ENCODE assay signal across 8 cellular contexts in genomic region chr15:81311834-81312459, GRCh38. TPM values are rescaled to one million over a fixed set of nuclear protein-coding genes. Genes with fewer than 3 reads are reported as not detected.
DNase-seq lines count a peak whose midpoint lies in the region; ATAC-seq and TF ChIP-seq lines count a peak whose summit lies in the region.

No MANE protein-coding gene starts in this region.

- H4K20me1 ChIP-seq in SU-DHL-6 (ENCODE audit: low read depth, low read length), result no peaks in the 10 kb centered on the region

- H3K27ac ChIP-seq in SU-DHL-6 (ENCODE audit: low read depth, low read length) (peak overlapping the region; percentile 52), left lung (peak overlapping the region; percentile 42 to 89)

- peak overlapping the region; percentile 15; the same call in 1 of the 2 replicates for H3K9ac ChIP-seq in SU-DHL-6 (ENCODE audit: low read length)

- H3K9me2 ChIP-seq in SU-DHL-6 (replicated peaks; ENCODE audit: insufficient read depth, low read length), result no peaks in the 10 kb centered on the region

- H3K79me2 ChIP-seq in SU-DHL-6 (ENCODE audit: insufficient read depth, low read length), result no peaks in the 10 kb centered on the region

- no peak overlapping the region for H2AFZ ChIP-seq in SU-DHL-6 (ENCODE audit: low read depth, low read length, severe bottlenecking)

- TF ChIP-seq CTCF in SU-DHL-6 (IDR thresholded peaks at IDR 0.05; ENCODE audit: insufficient read depth, low read length, poor library complexity, severe bottlenecking) (no peak), left lung (IDR thresholded peaks at IDR 0.05) (no peak)

- intact Hi-C loops in left lung (cut with DNase I), result no loop called here

- H3K36me3 ChIP-seq in SU-DHL-6 (ENCODE audit: low read length) (no peaks in the 10 kb centered on the region), left lung (peaks cover 0 to 67% of the 10 kb centered on the region in 2 donors)

- DNase-seq in CD1c-positive myeloid dendritic cell (ENCODE audit: extremely low spot score), result peak; percentile 93
- no peak for DNase-seq in left lung
- DNase-seq in NCI-H1930 (lab: John Stamatoyannopoulos, UW), result no peak
- no peak for DNase-seq in GM19238 (ENCODE audit: insufficient read length, low spot score)
- no peak for DNase-seq in NCI-H1417 (lab: John Stamatoyannopoulos, UW)

- peak; percentile 60 for ATAC-seq in GM21786 (IDR thresholded peaks at IDR 0.05; ENCODE audit: unreplicated experiment)
- ATAC-seq in left lung, result peak; percentile 58
- no peak for ATAC-seq in GM18520 (IDR thresholded peaks at IDR 0.05; ENCODE audit: unreplicated experiment)

- H3K27me3 ChIP-seq in SU-DHL-6 (ENCODE audit: low read length), result no peaks in the 10 kb centered on the region
- H3K27me3 ChIP-seq in left lung, result no peaks in the 10 kb centered on the region

- H3F3A ChIP-seq in SU-DHL-6 (ENCODE audit: insufficient read depth), result peaks cover 6% of the 10 kb centered on the region

- H3K4me3 ChIP-seq in SU-DHL-6 (ENCODE audit: insufficient read depth, low read length, poor library complexity, severe bottlenecking) (no peak overlapping the region), left lung (no peak overlapping the region)

- H3K4me1 ChIP-seq in left lung, result peaks cover 5 to 33% of the 10 kb centered on the region in 2 donors

- H3K4me2 ChIP-seq in SU-DHL-6 (ENCODE audit: low read depth, low read length, poor library complexity, severe bottlenecking), result peak overlapping the region; percentile 26

- H3K9me3 ChIP-seq in SU-DHL-6 (ENCODE audit: insufficient read depth, low read length) (no peaks in the 10 kb centered on the region), left lung (no peaks in the 10 kb centered on the region)

RNA-seq across cellular contexts. Expression of gene STARD5, which starts 12.0 kb away (rescaled TPM):
- total RNA-seq in left lung, result 1 to 10 TPM; 5.2 to 6.0 TPM
